1 cellular context compared by ENCODE assay signal in the genomic region with DNA sequence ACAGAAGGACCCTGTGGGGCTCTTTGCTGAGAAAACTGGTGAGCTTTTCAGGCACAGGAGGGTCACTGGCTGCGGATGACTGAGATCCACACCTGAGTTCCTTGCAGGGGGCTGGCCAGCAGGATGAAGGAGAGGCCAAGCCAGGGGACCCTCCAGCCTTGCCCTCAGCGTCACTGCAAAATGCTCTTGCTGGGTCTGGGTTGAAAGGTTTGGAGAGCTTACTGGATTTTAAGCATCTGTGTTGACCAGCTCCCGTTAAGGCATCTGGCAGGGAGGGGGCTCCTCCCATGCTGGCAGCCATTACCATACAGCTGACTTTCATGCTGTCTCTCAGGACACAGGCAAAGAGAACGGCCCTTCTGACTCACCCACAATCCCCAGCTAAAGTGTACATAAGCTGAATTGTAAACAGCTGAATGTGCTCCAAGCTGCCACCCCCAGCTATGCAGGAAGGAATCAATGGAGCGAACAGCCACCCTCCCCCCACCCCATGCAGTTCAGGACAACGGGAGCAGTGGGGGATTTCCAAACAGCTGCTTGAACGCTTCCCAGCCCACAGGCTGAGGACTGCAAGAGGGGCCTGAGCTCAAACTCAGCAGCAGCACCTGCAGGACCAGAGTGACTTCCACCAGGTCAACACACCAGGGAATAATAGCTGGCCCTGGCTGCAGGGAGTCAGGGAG.
TF ChIP-seq lines count a peak whose summit lies in the region.

No MANE protein-coding gene starts in this region.

TF ChIP-seq in HEK293, 187 proteins besides CTCF, POLR2A, EP300 and RAD21 (continued from another document):
- TF ChIP-seq, protein P1, sequence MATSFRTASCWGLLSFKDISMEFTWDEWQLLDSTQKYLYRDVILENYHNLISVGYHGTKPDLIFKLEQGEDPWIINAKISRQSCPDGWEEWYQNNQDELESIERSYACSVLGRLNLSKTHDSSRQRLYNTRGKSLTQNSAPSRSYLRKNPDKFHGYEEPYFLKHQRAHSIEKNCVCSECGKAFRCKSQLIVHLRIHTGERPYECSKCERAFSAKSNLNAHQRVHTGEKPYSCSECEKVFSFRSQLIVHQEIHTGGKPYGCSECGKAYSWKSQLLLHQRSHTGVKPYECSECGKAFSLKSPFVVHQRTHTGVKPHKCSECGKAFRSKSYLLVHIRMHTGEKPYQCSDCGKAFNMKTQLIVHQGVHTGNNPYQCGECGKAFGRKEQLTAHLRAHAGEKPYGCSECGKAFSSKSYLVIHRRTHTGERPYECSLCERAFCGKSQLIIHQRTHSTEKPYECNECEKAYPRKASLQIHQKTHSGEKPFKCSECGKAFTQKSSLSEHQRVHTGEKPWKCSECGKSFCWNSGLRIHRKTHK (tag by site-specific recombination; IDR thresholded peaks at IDR 0.05): no peak
- TF ChIP-seq YY2 (tag by site-specific recombination; IDR thresholded peaks at IDR 0.05) (peak; percentile 48; the same call in 1 of the 2 replicates), ZNF2 (tag by site-specific recombination; IDR thresholded peaks at IDR 0.05) (0 out of 2 replicates have a peak, but pooled peaks have one; percentile 40), GLIS2 (tag by site-specific recombination; IDR thresholded peaks at IDR 0.05) (peak; percentile 59), EGR2 (tag by site-specific recombination; IDR thresholded peaks at IDR 0.05; ENCODE audit: low read depth) (peak; percentile 72), ZNF571 (tag by site-specific recombination; IDR thresholded peaks at IDR 0.05) (no peak), ZNF600 (tag by site-specific recombination; IDR thresholded peaks at IDR 0.05) (peak; percentile 95), ZNF785 (tag by site-specific recombination; IDR thresholded peaks at IDR 0.05) (no peak), ZNF664 (tag by site-specific recombination; IDR thresholded peaks at IDR 0.05) (no peak), ZNF843 (tag by site-specific recombination; IDR thresholded peaks at IDR 0.05) (peak; percentile 31; the same call in 1 of the 2 replicates), ZEB2 (tag by site-specific recombination; IDR thresholded peaks at IDR 0.05) (peak; percentile 78), ZNF621 (tag by site-specific recombination; IDR thresholded peaks at IDR 0.05) (no peak), OSR2 (tag by site-specific recombination; IDR thresholded peaks at IDR 0.05) (peak; percentile 64), ZNF214 (tag by site-specific recombination; IDR thresholded peaks at IDR 0.05; ENCODE audit: borderline replicate concordance) (no peak), ZNF335 (tag by site-specific recombination; conservative IDR thresholded peaks at IDR 0.05) (peak; percentile 55), GLI4 (tag by site-specific recombination; IDR thresholded peaks at IDR 0.05) (no peak), ZNF24 (tag by site-specific recombination; IDR thresholded peaks at IDR 0.05) (peak; percentile 78; the same call in 1 of the 2 replicates), ZNF623 (tag by site-specific recombination; IDR thresholded peaks at IDR 0.05) (no peak), ZNF16 (tag by site-specific recombination; IDR thresholded peaks at IDR 0.05; ENCODE audit: low read depth) (no peak), ZNF114 (tag by site-specific recombination; IDR thresholded peaks at IDR 0.05) (no peak), ZSCAN23 (tag by site-specific recombination; IDR thresholded peaks at IDR 0.05) (no peak), ZNF157 (tag by site-specific recombination; IDR thresholded peaks at IDR 0.05) (no peak), ZIC2 (tag by site-specific recombination; IDR thresholded peaks at IDR 0.05) (peak; percentile 98), ZNF610 (tag by site-specific recombination; IDR thresholded peaks at IDR 0.05; ENCODE audit: borderline replicate concordance) (0 out of 2 replicates have a peak, but pooled peaks have one; percentile 24), KLF9 (tag by site-specific recombination; IDR thresholded peaks at IDR 0.05; ENCODE audit: low read depth) (0 out of 2 replicates have a peak, but pooled peaks have one; percentile 19), ZNF654 (tag by site-specific recombination; IDR thresholded peaks at IDR 0.05; ENCODE audit: low read depth) (no peak), TRIM28 (IDR thresholded peaks at IDR 0.05; ENCODE audit: borderline replicate concordance, low read length) (peak; percentile 94), ZBTB1 (tag by site-specific recombination; IDR thresholded peaks at IDR 0.05) (no peak), OVOL3 (tag by site-specific recombination; IDR thresholded peaks at IDR 0.05) (no peak), ZFP69B (tag by site-specific recombination; IDR thresholded peaks at IDR 0.05) (0 out of 2 replicates have a peak, but pooled peaks have one; percentile 42), ZNF341 (tag by site-specific recombination; IDR thresholded peaks at IDR 0.05; ENCODE audit: low read depth) (peak; percentile 98), ZNF561 (tag by site-specific recombination; IDR thresholded peaks at IDR 0.05; ENCODE audit: borderline replicate concordance) (peak; percentile 82; the same call in 1 of the 2 replicates), ZNF558 (tag by site-specific recombination; IDR thresholded peaks at IDR 0.05) (no peak), ZNF791 (tag by site-specific recombination; IDR thresholded peaks at IDR 0.05) (no peak)
- TF ChIP-seq, protein P2, sequence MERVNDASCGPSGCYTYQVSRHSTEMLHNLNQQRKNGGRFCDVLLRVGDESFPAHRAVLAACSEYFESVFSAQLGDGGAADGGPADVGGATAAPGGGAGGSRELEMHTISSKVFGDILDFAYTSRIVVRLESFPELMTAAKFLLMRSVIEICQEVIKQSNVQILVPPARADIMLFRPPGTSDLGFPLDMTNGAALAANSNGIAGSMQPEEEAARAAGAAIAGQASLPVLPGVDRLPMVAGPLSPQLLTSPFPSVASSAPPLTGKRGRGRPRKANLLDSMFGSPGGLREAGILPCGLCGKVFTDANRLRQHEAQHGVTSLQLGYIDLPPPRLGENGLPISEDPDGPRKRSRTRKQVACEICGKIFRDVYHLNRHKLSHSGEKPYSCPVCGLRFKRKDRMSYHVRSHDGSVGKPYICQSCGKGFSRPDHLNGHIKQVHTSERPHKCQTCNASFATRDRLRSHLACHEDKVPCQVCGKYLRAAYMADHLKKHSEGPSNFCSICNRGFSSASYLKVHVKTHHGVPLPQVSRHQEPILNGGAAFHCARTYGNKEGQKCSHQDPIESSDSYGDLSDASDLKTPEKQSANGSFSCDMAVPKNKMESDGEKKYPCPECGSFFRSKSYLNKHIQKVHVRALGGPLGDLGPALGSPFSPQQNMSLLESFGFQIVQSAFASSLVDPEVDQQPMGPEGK (tag by site-specific recombination; IDR thresholded peaks at IDR 0.05): peak; percentile 41; the same call in 1 of the 2 replicates
- TF ChIP-seq, protein P3, sequence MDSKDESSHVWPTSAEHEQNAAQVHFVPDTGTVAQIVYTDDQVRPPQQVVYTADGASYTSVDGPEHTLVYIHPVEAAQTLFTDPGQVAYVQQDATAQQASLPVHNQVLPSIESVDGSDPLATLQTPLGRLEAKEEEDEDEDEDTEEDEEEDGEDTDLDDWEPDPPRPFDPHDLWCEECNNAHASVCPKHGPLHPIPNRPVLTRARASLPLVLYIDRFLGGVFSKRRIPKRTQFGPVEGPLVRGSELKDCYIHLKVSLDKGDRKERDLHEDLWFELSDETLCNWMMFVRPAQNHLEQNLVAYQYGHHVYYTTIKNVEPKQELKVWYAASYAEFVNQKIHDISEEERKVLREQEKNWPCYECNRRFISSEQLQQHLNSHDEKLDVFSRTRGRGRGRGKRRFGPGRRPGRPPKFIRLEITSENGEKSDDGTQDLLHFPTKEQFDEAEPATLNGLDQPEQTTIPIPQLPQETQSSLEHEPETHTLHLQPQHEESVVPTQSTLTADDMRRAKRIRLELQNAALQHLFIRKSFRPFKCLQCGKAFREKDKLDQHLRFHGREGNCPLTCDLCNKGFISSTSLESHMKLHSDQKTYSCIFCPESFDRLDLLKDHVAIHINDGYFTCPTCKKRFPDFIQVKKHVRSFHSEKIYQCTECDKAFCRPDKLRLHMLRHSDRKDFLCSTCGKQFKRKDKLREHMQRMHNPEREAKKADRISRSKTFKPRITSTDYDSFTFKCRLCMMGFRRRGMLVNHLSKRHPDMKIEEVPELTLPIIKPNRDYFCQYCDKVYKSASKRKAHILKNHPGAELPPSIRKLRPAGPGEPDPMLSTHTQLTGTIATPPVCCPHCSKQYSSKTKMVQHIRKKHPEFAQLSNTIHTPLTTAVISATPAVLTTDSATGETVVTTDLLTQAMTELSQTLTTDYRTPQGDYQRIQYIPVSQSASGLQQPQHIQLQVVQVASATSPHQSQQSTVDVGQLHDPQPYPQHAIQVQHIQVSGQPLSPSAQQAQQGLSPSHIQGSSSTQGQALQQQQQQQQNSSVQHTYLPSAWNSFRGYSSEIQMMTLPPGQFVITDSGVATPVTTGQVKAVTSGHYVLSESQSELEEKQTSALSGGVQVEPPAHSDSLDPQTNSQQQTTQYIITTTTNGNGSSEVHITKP (tag by site-specific recombination; IDR thresholded peaks at IDR 0.05): peak; percentile 42; the same call in 1 of the 2 replicates
- TF ChIP-seq, protein P4, sequence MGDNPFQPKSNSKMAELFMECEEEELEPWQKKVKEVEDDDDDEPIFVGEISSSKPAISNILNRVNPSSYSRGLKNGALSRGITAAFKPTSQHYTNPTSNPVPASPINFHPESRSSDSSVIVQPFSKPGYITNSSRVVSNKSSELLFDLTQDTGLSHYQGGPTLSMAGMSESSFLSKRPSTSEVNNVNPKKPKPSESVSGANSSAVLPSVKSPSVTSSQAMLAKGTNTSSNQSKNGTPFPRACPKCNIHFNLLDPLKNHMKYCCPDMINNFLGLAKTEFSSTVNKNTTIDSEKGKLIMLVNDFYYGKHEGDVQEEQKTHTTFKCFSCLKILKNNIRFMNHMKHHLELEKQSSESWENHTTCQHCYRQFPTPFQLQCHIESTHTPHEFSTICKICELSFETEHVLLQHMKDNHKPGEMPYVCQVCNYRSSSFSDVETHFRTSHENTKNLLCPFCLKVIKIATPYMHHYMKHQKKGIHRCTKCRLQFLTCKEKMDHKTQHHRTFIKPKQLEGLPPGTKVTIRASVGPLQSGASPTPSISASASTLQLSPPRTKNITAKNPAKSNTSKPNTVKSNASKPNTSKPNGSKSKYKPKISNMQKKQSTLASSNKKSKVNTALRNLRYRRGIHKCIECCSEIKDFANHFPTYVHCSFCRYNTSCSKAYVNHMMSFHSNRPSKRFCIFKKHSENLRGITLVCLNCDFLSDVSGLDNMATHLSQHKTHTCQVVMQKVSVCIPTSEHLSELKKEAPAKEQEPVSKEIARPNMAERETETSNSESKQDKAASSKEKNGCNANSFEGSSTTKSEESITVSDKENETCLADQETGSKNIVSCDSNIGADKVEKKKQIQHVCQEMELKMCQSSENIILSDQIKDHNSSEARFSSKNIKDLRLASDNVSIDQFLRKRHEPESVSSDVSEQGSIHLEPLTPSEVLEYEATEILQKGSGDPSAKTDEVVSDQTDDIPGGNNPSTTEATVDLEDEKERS (tag by site-specific recombination; IDR thresholded peaks at IDR 0.05): no peak
- TF ChIP-seq, protein P5, sequence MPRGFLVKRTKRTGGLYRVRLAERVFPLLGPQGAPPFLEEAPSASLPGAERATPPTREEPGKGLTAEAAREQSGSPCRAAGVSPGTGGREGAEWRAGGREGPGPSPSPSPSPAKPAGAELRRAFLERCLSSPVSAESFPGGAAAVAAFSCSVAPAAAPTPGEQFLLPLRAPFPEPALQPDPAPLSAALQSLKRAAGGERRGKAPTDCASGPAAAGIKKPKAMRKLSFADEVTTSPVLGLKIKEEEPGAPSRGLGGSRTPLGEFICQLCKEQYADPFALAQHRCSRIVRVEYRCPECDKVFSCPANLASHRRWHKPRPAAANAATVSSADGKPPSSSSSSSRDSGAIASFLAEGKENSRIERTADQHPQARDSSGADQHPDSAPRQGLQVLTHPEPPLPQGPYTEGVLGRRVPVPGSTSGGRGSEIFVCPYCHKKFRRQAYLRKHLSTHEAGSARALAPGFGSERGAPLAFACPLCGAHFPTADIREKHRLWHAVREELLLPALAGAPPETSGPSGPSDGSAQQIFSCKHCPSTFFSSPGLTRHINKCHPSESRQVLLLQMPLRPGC (tag by site-specific recombination; IDR thresholded peaks at IDR 0.05): 0 out of 2 replicates have a peak, but pooled peaks have one; percentile 31
